In genomic region chr20:61980647-61981583, GRCh38 we compare ENCODE assay signal across 8 cellular contexts.
DNase-seq lines count a peak whose midpoint lies in the region; ATAC-seq and TF ChIP-seq lines count a peak whose summit lies in the region.

No MANE protein-coding gene starts in this region.

- no peak for TF ChIP-seq POLR2A in spleen (IDR thresholded peaks at IDR 0.05)

- ATAC-seq in activated naive CD4-positive, alpha-beta T cell treated with anti-CD3 and anti-CD28 coated beads, Interleukin-2, amount 50 U/mL, for 72 hours: no peak
- no peak for ATAC-seq in GM21526 (IDR thresholded peaks at IDR 0.05; ENCODE audit: low FRiP score, unreplicated experiment)

- no peak overlapping the region for H3K4me3 Mint-ChIP-seq in activated naive CD4-positive, alpha-beta T cell treated with anti-CD3 and anti-CD28 coated beads for 36 hours

- peaks cover 0 to 15% (median 10%) of the 10 kb centered on the region in 6 donors for H3K4me1 ChIP-seq in spleen

- H3K9me3 Mint-ChIP-seq in activated naive CD4-positive, alpha-beta T cell treated with anti-CD3 and anti-CD28 coated beads, Interleukin-2, amount 50 U/mL, for 72 hours: peaks cover 0 to 8% of the 10 kb centered on the region in 2 donors
- peaks cover 3% of the 10 kb centered on the region for H3K9me3 Mint-ChIP-seq in activated naive CD4-positive, alpha-beta T cell treated with anti-CD3 and anti-CD28 coated beads for 36 hours

- no peak overlapping the region for H3K27ac ChIP-seq in spleen

- no peak for DNase-seq in activated naive CD4-positive, alpha-beta T cell treated with anti-CD3 and anti-CD28 coated beads, Interleukin-2, amount 50 U/mL, for 72 hours (ENCODE audit: low spot score in 2 of 2)
- no peak for DNase-seq in activated naive CD4-positive, alpha-beta T cell treated with anti-CD3 and anti-CD28 coated beads for 36 hours
- DNase-seq in RPMI8226 (peak; percentile 25), fibroblast of the aortic adventitia (ENCODE audit: low read depth) (peak; percentile 9), spleen (peak; percentile 76), ecto neural progenitor cell (ENCODE audit: low spot score) (no peak), SK-N-DZ (ENCODE audit: low spot score) (no peak)

- peaks cover 0 to 74% (median 15%) of the 10 kb centered on the region in 6 donors for H3K36me3 ChIP-seq in spleen

- TF ChIP-seq CTCF in fibroblast of the aortic adventitia (IDR thresholded peaks at IDR 0.05; ENCODE audit: insufficient read depth, low read length) (peak; percentile 33), spleen (IDR thresholded peaks at IDR 0.05 in 8 of 11, conservative IDR thresholded peaks at IDR 0.05 in 3 of 11) (peak in 10 of 11 experiments; percentile 40 to 84 (median 63))

- no peak overlapping the region for H3K4me3 ChIP-seq in fibroblast of the aortic adventitia (ENCODE audit: low read depth, low read length)
- H3K4me3 ChIP-seq in spleen: no peak overlapping the region

- CTCF ChIA-PET in activated naive CD4-positive, alpha-beta T cell treated with anti-CD3 and anti-CD28 coated beads for 36 hours (lab: Charles Lee): no interaction called here

- peaks cover 12 to 25% of the 10 kb centered on the region in 2 donors for H3K36me3 Mint-ChIP-seq in activated naive CD4-positive, alpha-beta T cell treated with anti-CD3 and anti-CD28 coated beads, Interleukin-2, amount 50 U/mL, for 72 hours
- peaks cover 36% of the 10 kb centered on the region for H3K36me3 Mint-ChIP-seq in activated naive CD4-positive, alpha-beta T cell treated with anti-CD3 and anti-CD28 coated beads for 36 hours (ENCODE audit: low read depth)

- peaks cover 13% of the 10 kb centered on the region for H3K4me1 Mint-ChIP-seq in activated naive CD4-positive, alpha-beta T cell treated with anti-CD3 and anti-CD28 coated beads for 36 hours (ENCODE audit: low read depth)

- intact Hi-C loops in activated naive CD4-positive, alpha-beta T cell treated with anti-CD3 and anti-CD28 coated beads for 36 hours (cut with micrococcal nuclease): no loop called here
- intact Hi-C loops in spleen (cut with DNase I; ENCODE audit: low total_unique reads): no loop called here

- H3K9me3 ChIP-seq in spleen: peaks cover 0 to 4% (median 0%) of the 10 kb centered on the region in 8 donors

- H3K27me3 ChIP-seq in spleen (replicated peaks in 1 of 7): no peaks in the 10 kb centered on the region

- peak overlapping the region; percentile 11 to 43 for H3K27ac Mint-ChIP-seq in activated naive CD4-positive, alpha-beta T cell treated with anti-CD3 and anti-CD28 coated beads, Interleukin-2, amount 50 U/mL, for 72 hours
- H3K27ac Mint-ChIP-seq in activated naive CD4-positive, alpha-beta T cell treated with anti-CD3 and anti-CD28 coated beads for 36 hours: no peak overlapping the region

- 72 to 80% (median 73%) methylated on average over 22 of the region's 22 CpGs for WGBS in spleen, 5 donors

- H3K27me3 Mint-ChIP-seq in activated naive CD4-positive, alpha-beta T cell treated with anti-CD3 and anti-CD28 coated beads for 36 hours (ENCODE audit: low read depth): no peaks in the 10 kb centered on the region

Comparison
In these comparisons a context has a peak if more than half of its experiments do, and no peak if none do; other contexts are left out.
1. DNase-seq: peak in RPMI8226 (single experiment), fibroblast of the aortic adventitia (single experiment) and spleen (single experiment); none in activated naive CD4-positive, alpha-beta T cell treated with anti-CD3 and anti-CD28 coated beads, Interleukin-2, amount 50 U/mL, for 72 hours (0 of 2), activated naive CD4-positive, alpha-beta T cell treated with anti-CD3 and anti-CD28 coated beads for 36 hours (single experiment), ecto neural progenitor cell (single experiment) and SK-N-DZ (single experiment).